Comparison of ENCODE assay signal across 18 cellular contexts in genomic region chr9:2709645-2710101, GRCh38. TPM values are rescaled to one million over a fixed set of nuclear protein-coding genes. Genes with fewer than 3 reads are reported as not detected.
A peak's percentile ranks its signal among the peaks of the same experiment; 100 is the strongest.
DNase-seq lines count a peak whose midpoint lies in the region; ATAC-seq, FAIRE-seq and TF ChIP-seq lines count a peak whose summit lies in the region.
"Had no signal": no experiment of that assay in that cellular context is flagged by ENCODE, and none has a peak within 500 bp of the region (broad histone marks: within the 10 kb centered on the region; RNA-seq: fewer than 3 reads in every experiment).

No MANE protein-coding gene starts in this region.

- POLR2A ChIA-PET in activated CD4-positive, alpha-beta memory T cell treated with anti-CD3 and anti-CD28 coated beads for 36 hours (lab: Charles Lee), result no interaction called here

- peak; percentile 72 for ATAC-seq in GM18861 (IDR thresholded peaks at IDR 0.05; ENCODE audit: unreplicated experiment)
- ATAC-seq in HG02678 (IDR thresholded peaks at IDR 0.05; ENCODE audit: unreplicated experiment), result peak; percentile 62
- ATAC-seq: left lung had no signal

- no peaks in the 10 kb centered on the region for H3K27me3 Mint-ChIP-seq in activated CD4-positive, alpha-beta memory T cell treated with anti-CD3 and anti-CD28 coated beads for 36 hours
- H3K27me3 Mint-ChIP-seq: activated naive CD4-positive, alpha-beta T cell treated with anti-CD3 and anti-CD28 coated beads, Interleukin-2, amount 10 ng/mL, durations not matched to agents 7 days and 5 days had no signal

- H3K9me3 Mint-ChIP-seq in activated CD4-positive, alpha-beta memory T cell treated with anti-CD3 and anti-CD28 coated beads for 36 hours, result peaks cover 6% of the 10 kb centered on the region
- H3K9me3 Mint-ChIP-seq: activated naive CD4-positive, alpha-beta T cell treated with anti-CD3 and anti-CD28 coated beads, Interleukin-2, amount 10 ng/mL, durations not matched to agents 7 days and 5 days had no signal

- H3K4me1 Mint-ChIP-seq in activated CD4-positive, alpha-beta memory T cell treated with anti-CD3 and anti-CD28 coated beads for 36 hours (ENCODE audit: low read depth), result no peaks in the 10 kb centered on the region
- H3K4me1 Mint-ChIP-seq: activated naive CD4-positive, alpha-beta T cell treated with anti-CD3 and anti-CD28 coated beads, Interleukin-2, amount 10 ng/mL, durations not matched to agents 7 days and 5 days had no signal

- no peak for FAIRE-seq in GM12892 (lab: Jason Lieb, UNC)

- DNase-seq in NCI-H2171 (lab: John Stamatoyannopoulos, UW), result peak; percentile 90
- DNase-seq in inferior parietal cortex (ENCODE audit: extremely low spot score), result peak; percentile 21
- no peak for DNase-seq in activated CD4-positive, alpha-beta memory T cell treated with anti-CD3 and anti-CD28 coated beads for 36 hours
- no peak for DNase-seq in GM12892 (ENCODE audit: insufficient read length)
- no peak for DNase-seq in activated CD8-positive, alpha-beta memory T cell treated with anti-CD3 and anti-CD28 coated beads, Interleukin-2, amount 50 U/mL, for 4 hours
- no peak for DNase-seq in activated effector memory CD4-positive, alpha-beta T cell treated with anti-CD3 and anti-CD28 coated beads, Interleukin-2, amount 50 U/mL, for 16 hours
- DNase-seq: activated naive CD4-positive, alpha-beta T cell treated with anti-CD3 and anti-CD28 coated beads, Interleukin-2, amount 10 ng/mL, durations not matched to agents 7 days and 5 days; AML-193; DMS79; hypothalamus; left lung; NCI-H2227 treated with DMSO at 0.1 percent for 48 hours; SW 1271 had no signal

- TF ChIP-seq POLR2A in GM12892 (IDR thresholded peaks at IDR 0.05; ENCODE audit: low read depth, low read length), result no peak

- H3K27ac Mint-ChIP-seq in activated CD4-positive, alpha-beta memory T cell treated with anti-CD3 and anti-CD28 coated beads for 36 hours, result no peak overlapping the region
- H3K27ac Mint-ChIP-seq: activated naive CD4-positive, alpha-beta T cell treated with anti-CD3 and anti-CD28 coated beads, Interleukin-2, amount 10 ng/mL, durations not matched to agents 7 days and 5 days had no signal

- intact Hi-C loops in activated CD4-positive, alpha-beta memory T cell treated with anti-CD3 and anti-CD28 coated beads for 36 hours (cut with micrococcal nuclease), result no loop called here

- CTCF ChIA-PET in activated CD4-positive, alpha-beta memory T cell treated with anti-CD3 and anti-CD28 coated beads for 36 hours (lab: Charles Lee), result no interaction called here

- H3K36me3 Mint-ChIP-seq in activated CD4-positive, alpha-beta memory T cell treated with anti-CD3 and anti-CD28 coated beads for 36 hours, result peaks cover 2% of the 10 kb centered on the region
- H3K36me3 Mint-ChIP-seq: activated naive CD4-positive, alpha-beta T cell treated with anti-CD3 and anti-CD28 coated beads, Interleukin-2, amount 10 ng/mL, durations not matched to agents 7 days and 5 days had no signal

- no peak overlapping the region for H3K4me3 Mint-ChIP-seq in activated CD4-positive, alpha-beta memory T cell treated with anti-CD3 and anti-CD28 coated beads for 36 hours
- H3K4me3 Mint-ChIP-seq: activated naive CD4-positive, alpha-beta T cell treated with anti-CD3 and anti-CD28 coated beads, Interleukin-2, amount 10 ng/mL, durations not matched to agents 7 days and 5 days had no signal

RNA-seq across cellular contexts. Expression of gene KCNV2, which starts 7.6 kb away (rescaled TPM):
- total RNA-seq in activated CD4-positive, alpha-beta memory T cell treated with anti-CD3 and anti-CD28 coated beads for 36 hours, result not detected
- polyA plus RNA-seq in GM12892 (2012; ENCODE audit: missing spikeins), result 0.30 TPM
- total RNA-seq: H4, left lung, renal cortical epithelial cell had no signal
- polyA plus RNA-seq: thymus had no signal

Comparison
In these comparisons a context has a peak if more than half of its experiments do, and no peak if none do; other contexts are left out.
1. DNase-seq: peak in NCI-H2171 (single experiment) and inferior parietal cortex (single experiment); none in activated CD4-positive, alpha-beta memory T cell treated with anti-CD3 and anti-CD28 coated beads for 36 hours (single experiment), GM12892 (single experiment), activated CD8-positive, alpha-beta memory T cell treated with anti-CD3 and anti-CD28 coated beads, Interleukin-2, amount 50 U/mL, for 4 hours (single experiment) and activated effector memory CD4-positive, alpha-beta T cell treated with anti-CD3 and anti-CD28 coated beads, Interleukin-2, amount 50 U/mL, for 16 hours (single experiment).